16 cellular contexts compared by ENCODE assay signal in the genomic region with DNA sequence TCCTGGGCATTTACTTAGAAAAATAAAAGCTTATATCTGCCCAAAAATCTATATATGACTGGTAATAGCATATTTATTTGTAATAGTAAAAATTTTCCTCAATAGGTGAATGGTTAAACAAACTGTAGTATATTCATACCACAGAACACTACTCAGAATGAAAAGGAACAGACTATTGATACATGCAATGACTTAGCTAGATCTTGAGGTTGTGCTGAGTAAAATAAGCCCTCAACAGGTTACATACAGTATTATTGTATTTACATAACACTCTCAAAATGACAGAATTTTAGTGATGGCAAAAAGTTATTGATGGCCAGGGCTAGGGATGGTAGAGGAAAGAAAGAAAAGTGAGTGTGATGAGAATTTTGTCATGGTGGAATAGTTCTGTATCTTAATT.
DNase-seq lines count a peak whose midpoint lies in the region; ATAC-seq and TF ChIP-seq lines count a peak whose summit lies in the region.
"Had no signal": no experiment of that assay in that cellular context is flagged by ENCODE, and none has a peak within 500 bp of the region (broad histone marks: within the 10 kb centered on the region; RNA-seq: fewer than 3 reads in every experiment).

No MANE protein-coding gene starts in this region.

- H3K79me2 ChIP-seq in smooth muscle cell (ENCODE audit: low read depth) = no peaks in the 10 kb centered on the region

- no peak for TF ChIP-seq CTCF in GM20000 (IDR thresholded peaks at IDR 0.05; ENCODE audit: extremely low read depth, missing control alignments)
- no peak for TF ChIP-seq CTCF in smooth muscle cell (IDR thresholded peaks at IDR 0.05; ENCODE audit: borderline replicate concordance, insufficient read depth, poor library complexity, severe bottlenecking)

- H4K20me1 ChIP-seq in smooth muscle cell (ENCODE audit: low read depth) = no peaks in the 10 kb centered on the region
- H4K20me1 ChIP-seq: BLaER1 had no signal

- no peaks in the 10 kb centered on the region for H3K4me1 ChIP-seq in smooth muscle cell (ENCODE audit: low read depth)
- H3K4me1 ChIP-seq: A549 had no signal

- H3K27me3 ChIP-seq in smooth muscle cell (ENCODE audit: low read depth) = no peaks in the 10 kb centered on the region
- H3K27me3 ChIP-seq: BLaER1, MG63 had no signal

- ATAC-seq in GM19463 (IDR thresholded peaks at IDR 0.05; ENCODE audit: unreplicated experiment) (peak; percentile 85), HG02852 (IDR thresholded peaks at IDR 0.05; ENCODE audit: unreplicated experiment) (peak; percentile 65), HG03432 (IDR thresholded peaks at IDR 0.05; ENCODE audit: unreplicated experiment) (peak; percentile 54), HG02678 (IDR thresholded peaks at IDR 0.05; ENCODE audit: unreplicated experiment) (no peak)
- ATAC-seq: A549, HepG2 had no signal

- no peak for DNase-seq in GM20000 (ENCODE audit: low spot score)
- DNase-seq in NCI-H446 (lab: John Stamatoyannopoulos, UW) = no peak
- no peak for DNase-seq in smooth muscle cell (lab: John Stamatoyannopoulos, UW; ENCODE audit: unreplicated experiment)
- DNase-seq: Caco-2; CD8-positive, alpha-beta memory T cell; GF-D8; GM23248; MG63 had no signal

- H3K27ac ChIP-seq in smooth muscle cell (ENCODE audit: low read depth) = no peak overlapping the region
- H3K27ac ChIP-seq: A549, BLaER1, GM23248, KMS-11 had no signal

- H3F3A ChIP-seq in smooth muscle cell (ENCODE audit: low read depth) = no peaks in the 10 kb centered on the region

- no peak overlapping the region for H2AFZ ChIP-seq in smooth muscle cell (ENCODE audit: low read depth)
- H2AFZ ChIP-seq: GM23248 had no signal

- no peaks in the 10 kb centered on the region for H3K9me3 ChIP-seq in smooth muscle cell (replicated peaks; ENCODE audit: low read depth)
- H3K9me3 ChIP-seq: A549, Caco-2, MG63 had no signal

- H3K4me2 ChIP-seq in smooth muscle cell = no peak overlapping the region
- H3K4me2 ChIP-seq: A549, BLaER1, KMS-11 had no signal

- H3K9ac ChIP-seq in smooth muscle cell (ENCODE audit: low read depth) = no peak overlapping the region
- H3K9ac ChIP-seq: BLaER1, GM23248, KMS-11 had no signal

- H3K4me3 ChIP-seq in smooth muscle cell = no peak overlapping the region
- H3K4me3 ChIP-seq: A549, BLaER1, GM23248, MG63 had no signal

- no peaks in the 10 kb centered on the region for H3K36me3 ChIP-seq in smooth muscle cell (ENCODE audit: low read depth)
- H3K36me3 ChIP-seq: BLaER1, MG63 had no signal
